ENCODE assay signal across 13 cellular contexts in genomic region chr22:24338701-24339451, GRCh38.
DNase-seq lines count a peak whose midpoint lies in the region; ATAC-seq and TF ChIP-seq lines count a peak whose summit lies in the region.
"Had no signal": no experiment of that assay in that cellular context is flagged by ENCODE, and none has a peak within 500 bp of the region (broad histone marks: within the 10 kb centered on the region; RNA-seq: fewer than 3 reads in every experiment).

No MANE protein-coding gene starts in this region.

- H3K9me3 Mint-ChIP-seq in H9 = no peaks in the 10 kb centered on the region
- H3K9me3 Mint-ChIP-seq: activated naive CD8-positive, alpha-beta T cell treated with anti-CD3 and anti-CD28 coated beads for 36 hours; immature natural killer cell had no signal

- H4K5ac ChIP-seq in H9 (ENCODE audit: insufficient read length, low read depth, low read length) = no peak overlapping the region

- no peak overlapping the region for H3K4me3 ChIP-seq in iPS DF 6.9 (ENCODE audit: low read length)
- H3K4me3 ChIP-seq in gastrocnemius medialis = peak overlapping the region in 2 of 4 donors; percentile 10 to 27
- no peak overlapping the region for H3K4me3 ChIP-seq in HAP-1
- H3K4me3 ChIP-seq: pancreas had no signal

- TF ChIP-seq CTCF in H9 (conservative IDR thresholded peaks at IDR 0.05) (no peak), gastrocnemius medialis (IDR thresholded peaks at IDR 0.05 in 4 of 5, conservative IDR thresholded peaks at IDR 0.05 in 1 of 5) (no peak)

- H2AK5ac ChIP-seq in H9 (ENCODE audit: insufficient read length, low read length) = no peak overlapping the region

- no peaks in the 10 kb centered on the region for H3K23me2 ChIP-seq in H9 (ENCODE audit: insufficient read length, low read depth, low read length, poor library complexity, severe bottlenecking)

- no peak overlapping the region for H3K23ac ChIP-seq in H9 (ENCODE audit: insufficient read length, low read depth, low read length)

- no peak overlapping the region for H2BK20ac ChIP-seq in H9 (ENCODE audit: low read depth, low read length, poor library complexity, severe bottlenecking)

- no peak overlapping the region for H2BK120ac ChIP-seq in H9 (ENCODE audit: low read depth, low read length, poor library complexity, severe bottlenecking)

- WGBS in H9 (ENCODE audit: extremely low coverage, insufficient read length, low lambda C conversion rate) = no CpG with 5 or more reads among the region's 3 CpGs
- no CpG with 5 or more reads among the region's 3 CpGs for WGBS in iPS DF 6.9 (ENCODE audit: insufficient coverage, insufficient read length)

- H3K4me3 Mint-ChIP-seq in H9 = peak overlapping the region in 1 of 2 experiments; percentile 58; a peak in 1 of 5 replicates
- H3K4me3 Mint-ChIP-seq: activated CD8-positive, alpha-beta T cell treated with anti-CD3 and anti-CD28 coated beads, Interleukin-2, amount 10 ng/mL, durations not matched to agents 7 days and 5 days; activated naive CD8-positive, alpha-beta T cell treated with anti-CD3 and anti-CD28 coated beads for 36 hours; immature natural killer cell had no signal

- H3K27ac ChIP-seq in H9 (ENCODE audit: insufficient read length, low read depth, low read length) (peak overlapping the region; percentile 72), iPS DF 6.9 (ENCODE audit: low read length) (peak overlapping the region; percentile 96), gastrocnemius medialis (peak overlapping the region; percentile 76 to 84 (median 81))
- H3K27ac ChIP-seq: pancreas had no signal

- H3K27me3 ChIP-seq in H9 (ENCODE audit: insufficient read depth, low read length) (no peaks in the 10 kb centered on the region), iPS DF 6.9 (ENCODE audit: control insufficient read depth, insufficient read depth, low read length) (no peaks in the 10 kb centered on the region), gastrocnemius medialis (no peaks in the 10 kb centered on the region), HAP-1 (ENCODE audit: low read depth) (no peaks in the 10 kb centered on the region)
- H3K27me3 ChIP-seq: pancreas had no signal

- peak overlapping the region; percentile 44 for H3K4me2 ChIP-seq in H9 (ENCODE audit: insufficient read depth, insufficient read length, low read length)

- no peak overlapping the region for H3K9ac ChIP-seq in H9 (ENCODE audit: extremely low read depth, insufficient read length, low read length)

- peaks cover 3% of the 10 kb centered on the region; the same call in 1 of the 2 replicates for H3K36me3 ChIP-seq in iPS DF 6.9 (ENCODE audit: control insufficient read depth, insufficient read depth, low read length)
- H3K36me3 ChIP-seq in gastrocnemius medialis = peaks cover 0 to 50% of the 10 kb centered on the region in 2 donors
- peaks cover 44% of the 10 kb centered on the region for H3K36me3 ChIP-seq in HAP-1 (replicated peaks)

- H3T11ph ChIP-seq in H9 (ENCODE audit: low read length) = no peak overlapping the region

- H3K4me1 Mint-ChIP-seq in H9 = peaks cover 30 to 34% of the 10 kb centered on the region in 2 experiments

- no peak overlapping the region for H2BK5ac ChIP-seq in H9 (ENCODE audit: insufficient read length, low read length)

- H3K18ac ChIP-seq in H9 (ENCODE audit: insufficient read length, low read depth, low read length) = no peak overlapping the region

- H3K4ac ChIP-seq in H9 (ENCODE audit: low read depth, low read length) = no peak overlapping the region

- no peak overlapping the region for H3K56ac ChIP-seq in H9 (ENCODE audit: insufficient read length, low read depth, low read length)

- TF ChIP-seq POLR2A in gastrocnemius medialis (IDR thresholded peaks at IDR 0.05) = no peak

- H2AFZ ChIP-seq in H9 (ENCODE audit: low read length) = no peak overlapping the region

- no peaks in the 10 kb centered on the region for H3K79me2 ChIP-seq in H9 (ENCODE audit: insufficient read depth, low read length)

- H4K8ac ChIP-seq in H9 (replicated peaks; ENCODE audit: insufficient read length, low read depth, low read length) = no peak overlapping the region

- DNase-seq in H9 = no peak
- DNase-seq in astrocyte of the hippocampus (ENCODE audit: low read depth, low spot score) = peak; percentile 74
- DNase-seq in iPS DF 6.9 (ENCODE audit: low read depth, low spot score) = no peak
- peak; percentile 21 to 76 for DNase-seq in gastrocnemius medialis
- no peak for DNase-seq in HPDE6-E6E7 (ENCODE audit: extremely low spot score)
- no peak for DNase-seq in HAP-1 (ENCODE audit: low spot score in 2 of 2)
- no peak for DNase-seq in LoVo (ENCODE audit: low spot score)
- DNase-seq: activated CD8-positive, alpha-beta T cell treated with anti-CD3 and anti-CD28 coated beads, Interleukin-2, amount 10 ng/mL, durations not matched to agents 7 days and 5 days; activated naive CD8-positive, alpha-beta T cell treated with anti-CD3 and anti-CD28 coated beads for 36 hours; immature natural killer cell; NK-92 treated with Interleukin-12 subunit alpha and Interleukin-12 subunit beta, amount 100 ng/mL, for 24 hours; pancreas had no signal

- H4K91ac ChIP-seq in H9 (ENCODE audit: insufficient read length, low read depth, low read length) = no peak overlapping the region

- H3K9me3 ChIP-seq in H9 (ENCODE audit: control insufficient read depth, low read depth, low read length) (no peaks in the 10 kb centered on the region), iPS DF 6.9 (ENCODE audit: control insufficient read depth, insufficient read depth, low read length) (no peaks in the 10 kb centered on the region), gastrocnemius medialis (no peaks in the 10 kb centered on the region), HAP-1 (no peaks in the 10 kb centered on the region)
- H3K9me3 ChIP-seq: pancreas had no signal

- no peak overlapping the region; the same call in 1 of the 2 replicates for H3K14ac ChIP-seq in H9 (ENCODE audit: insufficient read depth, low read length)

- intact Hi-C loops in gastrocnemius medialis (cut with DNase I; ENCODE audit: low total_unique reads) = no loop called here

- H3K4me1 ChIP-seq in H9 (ENCODE audit: insufficient read depth, low read length) (peaks cover 13% of the 10 kb centered on the region), iPS DF 6.9 (ENCODE audit: control insufficient read depth, insufficient read depth, low read length) (peaks cover 8% of the 10 kb centered on the region), gastrocnemius medialis (peaks cover 18 to 21% of the 10 kb centered on the region in 2 donors), HAP-1 (no peaks in the 10 kb centered on the region)
- H3K4me1 ChIP-seq: pancreas had no signal

- no peaks in the 10 kb centered on the region for H4K20me1 ChIP-seq in H9 (ENCODE audit: control insufficient read depth, insufficient read depth, insufficient read length)

- H3K27me3 Mint-ChIP-seq in H9 (ENCODE audit: low read depth) = no peaks in the 10 kb centered on the region
- H3K27me3 Mint-ChIP-seq: activated naive CD8-positive, alpha-beta T cell treated with anti-CD3 and anti-CD28 coated beads for 36 hours had no signal

- H3K27ac Mint-ChIP-seq in H9 = peak overlapping the region; percentile 76 to 98 (median 98); a peak in 6 of 7 replicates
- H3K27ac Mint-ChIP-seq: activated CD8-positive, alpha-beta T cell treated with anti-CD3 and anti-CD28 coated beads, Interleukin-2, amount 10 ng/mL, durations not matched to agents 7 days and 5 days; activated naive CD8-positive, alpha-beta T cell treated with anti-CD3 and anti-CD28 coated beads for 36 hours had no signal

- H3K36me3 Mint-ChIP-seq in H9 (ENCODE audit: insufficient read depth in 1 of 3, low read depth in 3 of 3) = peaks cover 27 to 51% (median 45%) of the 10 kb centered on the region in 3 experiments

- ATAC-seq in gastrocnemius medialis = peak; percentile 98 to 100
- no peak for ATAC-seq in HG03097 (IDR thresholded peaks at IDR 0.05; ENCODE audit: low FRiP score, unreplicated experiment)
- ATAC-seq: activated CD8-positive, alpha-beta T cell treated with anti-CD3 and anti-CD28 coated beads, Interleukin-2, amount 10 ng/mL, durations not matched to agents 7 days and 5 days; pancreas had no signal

- H2BK15ac ChIP-seq in H9 (ENCODE audit: low read depth, low read length) = no peak overlapping the region

- H3K79me1 ChIP-seq in H9 (ENCODE audit: insufficient read depth, low read depth, low read length, poor library complexity, severe bottlenecking) = no peaks in the 10 kb centered on the region

- in situ Hi-C loops in gastrocnemius medialis (cut with MboI; ENCODE audit: low sequenced_read_pairs in 4 of 4) = no loop called here
- in situ Hi-C loops in HAP-1 (cut with MboI; ENCODE audit: low sequenced_read_pairs) = no loop called here

- no peak overlapping the region for H2BK12ac ChIP-seq in H9 (ENCODE audit: insufficient read length, low read depth, low read length)

Comparison
In these comparisons a context has a peak if more than half of its experiments do, and no peak if none do; other contexts are left out.
1. DNase-seq: peak in astrocyte of the hippocampus (single experiment) and gastrocnemius medialis (2 of 2); none in H9 (single experiment), iPS DF 6.9 (single experiment), HPDE6-E6E7 (single experiment), HAP-1 (0 of 2) and LoVo (single experiment).
2. Peak in every context shown above with its lines, with median percentiles within 50 percentile points of each other: H3K27ac ChIP-seq.